Comparison of ENCODE assay signal across 18 cellular contexts in the genomic region with DNA sequence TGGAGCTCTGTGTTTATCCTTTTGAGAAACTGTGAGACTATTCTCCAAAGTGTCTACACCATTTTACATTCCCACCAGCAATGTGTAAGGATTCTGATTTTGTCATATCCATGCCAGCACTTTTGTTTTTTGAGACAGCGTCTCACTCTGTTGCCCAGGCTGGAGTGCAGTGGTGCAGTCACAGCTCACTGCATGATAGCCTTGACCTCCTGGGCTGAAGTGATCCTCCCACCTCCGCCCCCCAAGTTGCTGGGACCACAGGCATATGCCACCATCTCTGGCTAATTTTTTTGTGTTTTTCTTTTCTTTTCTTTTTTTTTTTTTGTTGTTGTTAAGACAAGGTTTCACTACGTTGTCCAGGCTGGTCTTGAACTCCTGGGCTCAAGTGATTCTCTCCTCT.
"Had no signal": no experiment of that assay in that cellular context is flagged by ENCODE, and none has a peak within 500 bp of the region (broad histone marks: within the 10 kb centered on the region; RNA-seq: fewer than 3 reads in every experiment).

No MANE protein-coding gene starts in this region.

- FAIRE-seq: colon, endothelial cell of umbilical vein had no signal

- H3K4me3 ChIP-seq: cardiac muscle cell, heart right ventricle, left lung, right atrium auricular region, spleen, upper lobe of right lung had no signal

- H3K27me3 ChIP-seq: cardiac muscle cell, heart right ventricle, left lung, right atrium auricular region, spleen, upper lobe of right lung had no signal

- H3K36me3 ChIP-seq: cardiac muscle cell, left lung, right atrium auricular region, upper lobe of right lung had no signal

- ATAC-seq: activated CD4-positive, CD25-positive, alpha-beta regulatory T cell treated with anti-CD3 and anti-CD28 coated beads, Interleukin-2, amount 50 U/mL, for 24 hours; heart right ventricle; left lung; upper lobe of right lung had no signal

- DNase-seq: activated CD4-positive, alpha-beta T cell treated with anti-CD3 and anti-CD28 coated beads, Interleukin-2, amount 50 U/mL, for 4 hours; activated gamma-delta T cell treated with Interleukin-2 at 50 U/mL for 16 hours; activated T-cell treated with anti-CD3 and anti-CD28 coated beads, Interleukin-2, amount 50 U/mL, for 1 hour; foreskin melanocyte; heart right ventricle; islet precursor cell; left lung; spleen; stimulated activated CD4-positive, alpha-beta T cell treated with anti-CD3 and anti-CD28 coated beads, Interleukin-1b, Interleukin-23, amount 100 ng/mL, for 48 hours; stimulated activated naive CD4-positive, alpha-beta T cell; substantia nigra; T-helper 2 cell; upper lobe of right lung had no signal

- H3K27ac ChIP-seq: cardiac muscle cell, heart right ventricle, left lung, right atrium auricular region, upper lobe of right lung had no signal

- H3K9me3 ChIP-seq: heart right ventricle, left lung, right atrium auricular region, spleen, upper lobe of right lung had no signal
